Comparison of ENCODE assay signal across 1 cellular context in genomic region chr10:103707956-103708626, GRCh38.
TF ChIP-seq lines count a peak whose summit lies in the region.

No MANE protein-coding gene starts in this region.

TF ChIP-seq in HEK293, 187 proteins besides CTCF, POLR2A, EP300 and RAD21 (continued from another document):
- TF ChIP-seq REST (tag by site-specific recombination; IDR thresholded peaks at IDR 0.05) (peak; percentile 78), ZNF19 (tag by site-specific recombination; IDR thresholded peaks at IDR 0.05; ENCODE audit: low read depth) (no peak)
